Comparison of ENCODE assay signal across 1 cellular context in genomic region chr21:34947122-34947534, GRCh38.
TF ChIP-seq lines count a peak whose summit lies in the region.

No MANE protein-coding gene starts in this region.

TF ChIP-seq in IMR-90, 13 proteins besides CTCF, POLR2A, EP300 and RAD21:
- no peak for TF ChIP-seq MAZ (IDR thresholded peaks at IDR 0.05; ENCODE audit: borderline replicate concordance, low read depth, low read length)
- no peak for TF ChIP-seq NFE2L2 (IDR thresholded peaks at IDR 0.05; ENCODE audit: low read depth, low read length)
- TF ChIP-seq SMC3 (IDR thresholded peaks at IDR 0.05; ENCODE audit: low read depth, low read length) = no peak
- TF ChIP-seq RFX5 (IDR thresholded peaks at IDR 0.05; ENCODE audit: low read depth, low read length) = no peak
- TF ChIP-seq RCOR1 (IDR thresholded peaks at IDR 0.05; ENCODE audit: insufficient replicate concordance, low read length) = no peak
- TF ChIP-seq CEBPB (IDR thresholded peaks at IDR 0.05; ENCODE audit: low read depth, low read length) = no peak
- TF ChIP-seq ELK1 (IDR thresholded peaks at IDR 0.05; ENCODE audit: borderline replicate concordance, low read depth, low read length) = no peak
- peak; percentile 63 for TF ChIP-seq BHLHE40 (IDR thresholded peaks at IDR 0.05; ENCODE audit: low read depth, low read length)
- 0 out of 2 replicates have a peak, but pooled peaks have one; percentile 17 for TF ChIP-seq USF2 (IDR thresholded peaks at IDR 0.05; ENCODE audit: low read depth, low read length)
